2 cellular contexts compared by ENCODE assay signal in the genomic region with DNA sequence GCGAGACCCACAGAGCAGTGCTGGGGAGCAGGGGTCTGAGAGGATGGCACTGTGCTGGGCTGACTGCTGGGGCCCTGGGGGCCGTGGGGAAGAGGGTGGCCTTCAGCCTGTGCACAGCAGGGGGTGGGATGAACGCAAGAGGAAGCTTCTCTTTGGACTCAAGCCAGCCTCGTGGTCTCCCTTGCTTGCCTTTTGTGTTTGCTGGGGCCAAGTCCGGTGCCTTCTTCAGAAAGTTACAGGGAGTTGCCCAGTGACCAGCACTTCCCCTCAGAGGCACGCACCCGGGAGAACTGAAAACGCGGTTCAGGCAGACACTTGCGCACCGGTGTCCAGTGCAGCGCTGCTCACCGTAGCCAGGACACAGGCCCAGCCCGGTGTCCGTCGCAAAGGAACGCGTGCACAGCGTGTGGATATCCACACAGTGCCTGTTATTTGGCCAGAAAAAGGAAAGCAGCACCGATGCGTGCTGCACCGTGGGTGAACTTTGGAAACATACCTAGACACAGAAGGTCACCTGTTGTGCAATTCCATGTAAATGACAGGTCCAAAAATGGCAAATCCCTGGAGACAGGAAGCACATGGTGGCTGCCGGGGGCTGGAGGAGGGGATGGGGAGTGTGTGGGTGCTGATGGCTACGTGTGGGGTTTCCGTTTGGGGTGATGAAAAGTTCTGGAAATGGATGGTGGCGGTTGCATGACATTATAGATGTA.
TF ChIP-seq lines count a peak whose summit lies in the region.

No MANE protein-coding gene starts in this region.

TF ChIP-seq in GM12878, 131 proteins besides CTCF, POLR2A, EP300 and RAD21:
- TF ChIP-seq, protein P1, sequence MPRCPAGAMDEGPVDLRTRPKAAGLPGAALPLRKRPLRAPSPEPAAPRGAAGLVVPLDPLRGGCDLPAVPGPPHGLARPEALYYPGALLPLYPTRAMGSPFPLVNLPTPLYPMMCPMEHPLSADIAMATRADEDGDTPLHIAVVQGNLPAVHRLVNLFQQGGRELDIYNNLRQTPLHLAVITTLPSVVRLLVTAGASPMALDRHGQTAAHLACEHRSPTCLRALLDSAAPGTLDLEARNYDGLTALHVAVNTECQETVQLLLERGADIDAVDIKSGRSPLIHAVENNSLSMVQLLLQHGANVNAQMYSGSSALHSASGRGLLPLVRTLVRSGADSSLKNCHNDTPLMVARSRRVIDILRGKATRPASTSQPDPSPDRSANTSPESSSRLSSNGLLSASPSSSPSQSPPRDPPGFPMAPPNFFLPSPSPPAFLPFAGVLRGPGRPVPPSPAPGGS (IDR thresholded peaks at IDR 0.05; ENCODE audit: borderline replicate concordance, insufficient read depth, low read depth, low read length, poor library complexity, severe bottlenecking), result peak; percentile 17
- TF ChIP-seq SREBF1 (IDR thresholded peaks at IDR 0.05; ENCODE audit: low read length) (no peak), TAF1 (IDR thresholded peaks at IDR 0.05; ENCODE audit: borderline replicate concordance, low read depth, low read length) (no peak), SMAD1 (IDR thresholded peaks at IDR 0.05; ENCODE audit: low read depth, partially characterized antibody) (no peak)

TF ChIP-seq in SK-N-SH, 30 proteins besides CTCF, POLR2A, EP300 and RAD21:
- TF ChIP-seq RXRA (IDR thresholded peaks at IDR 0.05; ENCODE audit: borderline replicate concordance, low read depth), result no peak
- TF ChIP-seq, protein P2, sequence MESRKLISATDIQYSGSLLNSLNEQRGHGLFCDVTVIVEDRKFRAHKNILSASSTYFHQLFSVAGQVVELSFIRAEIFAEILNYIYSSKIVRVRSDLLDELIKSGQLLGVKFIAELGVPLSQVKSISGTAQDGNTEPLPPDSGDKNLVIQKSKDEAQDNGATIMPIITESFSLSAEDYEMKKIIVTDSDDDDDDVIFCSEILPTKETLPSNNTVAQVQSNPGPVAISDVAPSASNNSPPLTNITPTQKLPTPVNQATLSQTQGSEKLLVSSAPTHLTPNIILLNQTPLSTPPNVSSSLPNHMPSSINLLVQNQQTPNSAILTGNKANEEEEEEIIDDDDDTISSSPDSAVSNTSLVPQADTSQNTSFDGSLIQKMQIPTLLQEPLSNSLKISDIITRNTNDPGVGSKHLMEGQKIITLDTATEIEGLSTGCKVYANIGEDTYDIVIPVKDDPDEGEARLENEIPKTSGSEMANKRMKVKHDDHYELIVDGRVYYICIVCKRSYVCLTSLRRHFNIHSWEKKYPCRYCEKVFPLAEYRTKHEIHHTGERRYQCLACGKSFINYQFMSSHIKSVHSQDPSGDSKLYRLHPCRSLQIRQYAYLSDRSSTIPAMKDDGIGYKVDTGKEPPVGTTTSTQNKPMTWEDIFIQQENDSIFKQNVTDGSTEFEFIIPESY (IDR thresholded peaks at IDR 0.05; ENCODE audit: borderline replicate concordance, low read depth), result no peak
- TF ChIP-seq TCF12 (IDR thresholded peaks at IDR 0.05), result no peak
- no peak for TF ChIP-seq GABPA (IDR thresholded peaks at IDR 0.05; ENCODE audit: low read depth)
- TF ChIP-seq JUND (IDR thresholded peaks at IDR 0.05), result no peak
- TF ChIP-seq, protein P3, sequence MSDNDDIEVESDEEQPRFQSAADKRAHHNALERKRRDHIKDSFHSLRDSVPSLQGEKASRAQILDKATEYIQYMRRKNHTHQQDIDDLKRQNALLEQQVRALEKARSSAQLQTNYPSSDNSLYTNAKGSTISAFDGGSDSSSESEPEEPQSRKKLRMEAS (IDR thresholded peaks at IDR 0.05; ENCODE audit: low read depth), result no peak
- TF ChIP-seq ELF1 (IDR thresholded peaks at IDR 0.05), result no peak
- no peak for TF ChIP-seq YY1 (IDR thresholded peaks at IDR 0.05; ENCODE audit: low read depth)
- no peak for TF ChIP-seq RFX5 (IDR thresholded peaks at IDR 0.05; ENCODE audit: low read length)
- TF ChIP-seq, protein P4, sequence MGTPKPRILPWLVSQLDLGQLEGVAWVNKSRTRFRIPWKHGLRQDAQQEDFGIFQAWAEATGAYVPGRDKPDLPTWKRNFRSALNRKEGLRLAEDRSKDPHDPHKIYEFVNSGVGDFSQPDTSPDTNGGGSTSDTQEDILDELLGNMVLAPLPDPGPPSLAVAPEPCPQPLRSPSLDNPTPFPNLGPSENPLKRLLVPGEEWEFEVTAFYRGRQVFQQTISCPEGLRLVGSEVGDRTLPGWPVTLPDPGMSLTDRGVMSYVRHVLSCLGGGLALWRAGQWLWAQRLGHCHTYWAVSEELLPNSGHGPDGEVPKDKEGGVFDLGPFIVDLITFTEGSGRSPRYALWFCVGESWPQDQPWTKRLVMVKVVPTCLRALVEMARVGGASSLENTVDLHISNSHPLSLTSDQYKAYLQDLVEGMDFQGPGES (IDR thresholded peaks at IDR 0.05; ENCODE audit: low read depth, low read length), result no peak
- TF ChIP-seq, protein P5, sequence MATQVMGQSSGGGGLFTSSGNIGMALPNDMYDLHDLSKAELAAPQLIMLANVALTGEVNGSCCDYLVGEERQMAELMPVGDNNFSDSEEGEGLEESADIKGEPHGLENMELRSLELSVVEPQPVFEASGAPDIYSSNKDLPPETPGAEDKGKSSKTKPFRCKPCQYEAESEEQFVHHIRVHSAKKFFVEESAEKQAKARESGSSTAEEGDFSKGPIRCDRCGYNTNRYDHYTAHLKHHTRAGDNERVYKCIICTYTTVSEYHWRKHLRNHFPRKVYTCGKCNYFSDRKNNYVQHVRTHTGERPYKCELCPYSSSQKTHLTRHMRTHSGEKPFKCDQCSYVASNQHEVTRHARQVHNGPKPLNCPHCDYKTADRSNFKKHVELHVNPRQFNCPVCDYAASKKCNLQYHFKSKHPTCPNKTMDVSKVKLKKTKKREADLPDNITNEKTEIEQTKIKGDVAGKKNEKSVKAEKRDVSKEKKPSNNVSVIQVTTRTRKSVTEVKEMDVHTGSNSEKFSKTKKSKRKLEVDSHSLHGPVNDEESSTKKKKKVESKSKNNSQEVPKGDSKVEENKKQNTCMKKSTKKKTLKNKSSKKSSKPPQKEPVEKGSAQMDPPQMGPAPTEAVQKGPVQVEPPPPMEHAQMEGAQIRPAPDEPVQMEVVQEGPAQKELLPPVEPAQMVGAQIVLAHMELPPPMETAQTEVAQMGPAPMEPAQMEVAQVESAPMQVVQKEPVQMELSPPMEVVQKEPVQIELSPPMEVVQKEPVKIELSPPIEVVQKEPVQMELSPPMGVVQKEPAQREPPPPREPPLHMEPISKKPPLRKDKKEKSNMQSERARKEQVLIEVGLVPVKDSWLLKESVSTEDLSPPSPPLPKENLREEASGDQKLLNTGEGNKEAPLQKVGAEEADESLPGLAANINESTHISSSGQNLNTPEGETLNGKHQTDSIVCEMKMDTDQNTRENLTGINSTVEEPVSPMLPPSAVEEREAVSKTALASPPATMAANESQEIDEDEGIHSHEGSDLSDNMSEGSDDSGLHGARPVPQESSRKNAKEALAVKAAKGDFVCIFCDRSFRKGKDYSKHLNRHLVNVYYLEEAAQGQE (IDR thresholded peaks at IDR 0.05; ENCODE audit: low read depth, low read length), result no peak
- TF ChIP-seq FOXJ3 (CRISPR knock-in tag; IDR thresholded peaks at IDR 0.05), result no peak
